Comparison of ENCODE assay signal across 18 cellular contexts in the genomic region with DNA sequence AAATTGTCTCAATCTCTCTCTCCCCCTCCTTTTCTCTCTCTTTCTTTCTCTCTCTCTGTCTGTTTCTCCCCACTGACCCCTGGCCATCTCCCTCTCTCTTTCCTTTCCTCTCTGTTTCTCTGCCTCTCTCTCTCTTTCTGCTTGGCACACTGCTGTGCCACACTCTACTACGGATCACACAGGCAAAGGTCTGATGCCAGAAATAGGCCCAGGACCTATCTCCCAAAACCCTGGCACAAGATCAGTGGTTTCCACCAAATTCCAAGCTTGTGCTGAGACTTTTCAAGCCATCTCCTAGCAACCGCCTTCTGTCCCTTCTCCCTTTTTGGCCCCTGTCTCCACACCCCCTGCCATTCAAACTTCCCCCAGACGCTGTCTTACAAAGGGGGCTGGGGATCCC. TPM values are rescaled to one million over a fixed set of nuclear protein-coding genes. Genes with fewer than 3 reads are reported as not detected.
DNase-seq lines count a peak whose midpoint lies in the region; ATAC-seq and TF ChIP-seq lines count a peak whose summit lies in the region.
"Had no signal": no experiment of that assay in that cellular context is flagged by ENCODE, and none has a peak within 500 bp of the region (broad histone marks: within the 10 kb centered on the region; RNA-seq: fewer than 3 reads in every experiment).

No MANE protein-coding gene starts in this region.

- H3K27ac Mint-ChIP-seq in endodermal cell (no peak overlapping the region), type B pancreatic cell (peak overlapping the region; percentile 41)

- peak overlapping the region in 1 of 2 experiments; percentile 53 for H3K23ac ChIP-seq in mesenchymal stem cell (ENCODE audit: low read length in 2 of 2)

- H3K27ac ChIP-seq in right atrium auricular region = no peak overlapping the region
- H3K27ac ChIP-seq in endodermal cell (ENCODE audit: low read depth, low read length) = peak overlapping the region; percentile 99
- no peak overlapping the region for H3K27ac ChIP-seq in mesenchymal stem cell (ENCODE audit: low read length, poor library complexity, severe bottlenecking)
- H3K27ac ChIP-seq in transverse colon = no peak overlapping the region

- no peak for DNase-seq in Right ventricle myocardium inferior (ENCODE audit: missing footprints)
- no peak for DNase-seq in right atrium auricular region (ENCODE audit: low spot score)
- DNase-seq in endodermal cell = no peak
- DNase-seq in mesenchymal stem cell = no peak
- DNase-seq in type B pancreatic cell (ENCODE audit: extremely low spot score, unreplicated experiment) = no peak
- no peak for DNase-seq in transverse colon
- no peak for DNase-seq in MG63
- DNase-seq in HCEC 1CT = no peak
- DNase-seq: 8988T; BE2C; CD4-positive, alpha-beta memory T cell; DMS79; H7; MV-4-11; NCI-H1417 treated with DMSO at 0.1 percent for 48 hours; NCI-H1930; NCI-H446; RPMI8226 had no signal

- H3K27me3 Mint-ChIP-seq in endodermal cell (ENCODE audit: insufficient read depth) = no peaks in the 10 kb centered on the region
- no peaks in the 10 kb centered on the region for H3K27me3 Mint-ChIP-seq in type B pancreatic cell
- H3K27me3 Mint-ChIP-seq: CD4-positive, alpha-beta memory T cell had no signal

- no peaks in the 10 kb centered on the region for H3K4me1 Mint-ChIP-seq in endodermal cell
- H3K4me1 Mint-ChIP-seq in type B pancreatic cell (ENCODE audit: unreplicated experiment) = peaks cover 11% of the 10 kb centered on the region
- H3K4me1 Mint-ChIP-seq: CD4-positive, alpha-beta memory T cell had no signal

- H3K36me3 Mint-ChIP-seq in endodermal cell (ENCODE audit: low read depth) = peaks cover 11% of the 10 kb centered on the region
- H3K36me3 Mint-ChIP-seq in type B pancreatic cell = peaks cover 17% of the 10 kb centered on the region
- H3K36me3 Mint-ChIP-seq: CD4-positive, alpha-beta memory T cell had no signal

- no peaks in the 10 kb centered on the region for H3K79me1 ChIP-seq in mesenchymal stem cell (replicated peaks; ENCODE audit: low read length, poor library complexity, severe bottlenecking)

- H4K91ac ChIP-seq in mesenchymal stem cell (ENCODE audit: low read length) = no peak overlapping the region

- TF ChIP-seq CTCF in right atrium auricular region (IDR thresholded peaks at IDR 0.05) (no peak), endodermal cell (conservative IDR thresholded peaks at IDR 0.05) (no peak), type B pancreatic cell (conservative IDR thresholded peaks at IDR 0.05) (no peak), transverse colon (IDR thresholded peaks at IDR 0.05) (no peak)

- no peak overlapping the region for H3K4ac ChIP-seq in mesenchymal stem cell (ENCODE audit: low read depth in 1 of 2, low read length in 2 of 2)

- TF ChIP-seq EP300 in transverse colon (IDR thresholded peaks at IDR 0.05; ENCODE audit: low read depth) = no peak

- no peak overlapping the region for H3K4me2 ChIP-seq in mesenchymal stem cell (ENCODE audit: low read length, poor library complexity, severe bottlenecking)

- no peak overlapping the region for H2AK5ac ChIP-seq in mesenchymal stem cell (ENCODE audit: low read length, severe bottlenecking)

- H3K9me3 ChIP-seq in right atrium auricular region (no peaks in the 10 kb centered on the region), endodermal cell (ENCODE audit: control insufficient read depth, low read length) (no peaks in the 10 kb centered on the region), mesenchymal stem cell (ENCODE audit: control insufficient read depth, low read length) (no peaks in the 10 kb centered on the region), transverse colon (no peaks in the 10 kb centered on the region), MG63 (no peaks in the 10 kb centered on the region; the same call in 1 of the 2 replicates)
- H3K9me3 ChIP-seq: BE2C had no signal

- intact Hi-C loops in Right ventricle myocardium inferior (cut with DNase I) (no loop called here), transverse colon (cut with DNase I; ENCODE audit: low total_unique reads) (no loop called here)

- in situ Hi-C loops in transverse colon (cut with MboI; ENCODE audit: low pct_ligation_motif_present in 1 of 4, low pct_unique_long_range_greater_than_20kb in 1 of 4, low sequenced_read_pairs in 3 of 4) = loop anchor here in 1 of 4 donors (25.0 kb wide), 1 partner anchor 185 kb away; no protein-coding TSS in a partner anchor

- no peak overlapping the region for H4K8ac ChIP-seq in mesenchymal stem cell (ENCODE audit: low read length)

- H3K4me3 ChIP-seq in right atrium auricular region (no peak overlapping the region), endodermal cell (ENCODE audit: low read length) (no peak overlapping the region), mesenchymal stem cell (ENCODE audit: insufficient read depth in 1 of 2, low read depth in 1 of 2, low read length in 2 of 2) (no peak overlapping the region), transverse colon (no peak overlapping the region), MG63 (no peak overlapping the region)

- ATAC-seq in Right ventricle myocardium inferior = peak; percentile 70

- H3K9me3 Mint-ChIP-seq in endodermal cell (no peaks in the 10 kb centered on the region), type B pancreatic cell (no peaks in the 10 kb centered on the region)
- H3K9me3 Mint-ChIP-seq: CD4-positive, alpha-beta memory T cell had no signal

- no peak overlapping the region for H2AFZ ChIP-seq in mesenchymal stem cell (ENCODE audit: low read depth, low read length)

- no peak overlapping the region for H2BK12ac ChIP-seq in mesenchymal stem cell (ENCODE audit: low read length in 2 of 2)

- H3K4me1 ChIP-seq in right atrium auricular region (peaks cover 0 to 12% of the 10 kb centered on the region in 2 donors), endodermal cell (ENCODE audit: control insufficient read depth, insufficient read depth, low read length) (no peaks in the 10 kb centered on the region), mesenchymal stem cell (ENCODE audit: control insufficient read depth, insufficient read depth, low read depth, low read length) (no peaks in the 10 kb centered on the region), transverse colon (no peaks in the 10 kb centered on the region)
- H3K4me1 ChIP-seq: BE2C had no signal

- H2BK5ac ChIP-seq in mesenchymal stem cell (ENCODE audit: low read depth, low read length, poor library complexity, severe bottlenecking) = no peak overlapping the region

- H3K4me3 Mint-ChIP-seq in endodermal cell (no peak overlapping the region), type B pancreatic cell (peak overlapping the region; percentile 14)
- H3K4me3 Mint-ChIP-seq: CD4-positive, alpha-beta memory T cell had no signal

- WGBS in endodermal cell (ENCODE audit: insufficient coverage in 1 of 2, insufficient read length in 1 of 2), 2 experiments = 58 to 80% methylated on average over 3 of the region's 3 CpGs
- 91% methylated on average over 3 of the region's 3 CpGs for WGBS in mesenchymal stem cell
- 75 to 79% methylated on average over 3 of the region's 3 CpGs for WGBS in transverse colon (ENCODE audit: low coverage in 1 of 2), 2 donors

- no peak overlapping the region for H2BK120ac ChIP-seq in mesenchymal stem cell (ENCODE audit: low read depth, low read length)

- no peak overlapping the region for H3K14ac ChIP-seq in mesenchymal stem cell (ENCODE audit: low read length in 2 of 2)

- H3K9ac ChIP-seq in endodermal cell (ENCODE audit: extremely low read depth, low read length, poor library complexity, severe bottlenecking) (no peak overlapping the region), mesenchymal stem cell (ENCODE audit: low read length) (no peak overlapping the region)

- no peak overlapping the region for H3K18ac ChIP-seq in mesenchymal stem cell (ENCODE audit: low read depth in 1 of 2, low read length in 2 of 2)

- no peak for TF ChIP-seq POLR2A in transverse colon (IDR thresholded peaks at IDR 0.05)

- peak overlapping the region; percentile 23 for H2BK15ac ChIP-seq in mesenchymal stem cell (ENCODE audit: low read depth, poor library complexity, severe bottlenecking)

- H3K27me3 ChIP-seq in right atrium auricular region (no peaks in the 10 kb centered on the region), endodermal cell (ENCODE audit: control insufficient read depth, insufficient read depth, low read length, poor library complexity, severe bottlenecking) (no peaks in the 10 kb centered on the region), mesenchymal stem cell (ENCODE audit: control insufficient read depth in 1 of 2, insufficient read depth in 1 of 2, low read length in 2 of 2) (no peaks in the 10 kb centered on the region), transverse colon (no peaks in the 10 kb centered on the region), MG63 (no peaks in the 10 kb centered on the region)
- H3K27me3 ChIP-seq: BE2C had no signal

- H3K36me3 ChIP-seq in right atrium auricular region = no peaks in the 10 kb centered on the region
- H3K36me3 ChIP-seq in endodermal cell (ENCODE audit: control insufficient read depth, insufficient read depth, low read length) = no peaks in the 10 kb centered on the region
- H3K36me3 ChIP-seq in mesenchymal stem cell (ENCODE audit: control insufficient read depth in 1 of 2, insufficient read depth in 2 of 2, low read depth in 1 of 2, low read length in 2 of 2) = peaks cover 3 to 10% of the 10 kb centered on the region in 2 experiments
- no peaks in the 10 kb centered on the region for H3K36me3 ChIP-seq in transverse colon
- peaks cover 26% of the 10 kb centered on the region for H3K36me3 ChIP-seq in MG63
- H3K36me3 ChIP-seq: BE2C had no signal

RNA-seq across cellular contexts. Expression of gene RARS1, which starts 38.5 kb away (rescaled TPM):
- 47.1 TPM for total RNA-seq in Right ventricle myocardium inferior
- total RNA-seq in right atrium auricular region = 10 to 100 TPM; 42.4 to 43.8 TPM
- total RNA-seq in endodermal cell = 100 to 1,000 TPM in 1 of 2 donors, 10 to 100 TPM in 1; 98.9 to 109 TPM
- 80.6 TPM for polyA plus RNA-seq in endodermal cell (2013, experiment 1 of 2)
- 75.0 TPM for polyA plus RNA-seq in endodermal cell (2013, experiment 2 of 2)
- 93.4 TPM for polyA plus RNA-seq in mesenchymal stem cell (2013, experiment 1 of 2)
- polyA plus RNA-seq in mesenchymal stem cell (2013, experiment 2 of 2) = 95.5 TPM
- 102 and 110 TPM in 2 replicates for total RNA-seq in type B pancreatic cell (ENCODE audit: low replicate concordance)
- total RNA-seq in transverse colon = 10 to 100 TPM in 3 of 4 donors, 1 to 10 TPM in 1; 6.6 to 66.8 (median 41.9) TPM
- total RNA-seq in MG63 (2014; rRNA removed; shearing (Covaris generic); ENCODE audit: low replicate concordance) = 351 and 483 TPM in 2 replicates
